10 cellular contexts compared by ENCODE assay signal in genomic region chr6:119346914-119347313, GRCh38. TPM values are rescaled to one million over a fixed set of nuclear protein-coding genes. Genes with fewer than 3 reads are reported as not detected.
DNase-seq lines count a peak whose midpoint lies in the region; ATAC-seq and TF ChIP-seq lines count a peak whose summit lies in the region.
"Had no signal": no experiment of that assay in that cellular context is flagged by ENCODE, and none has a peak within 500 bp of the region (broad histone marks: within the 10 kb centered on the region; RNA-seq: fewer than 3 reads in every experiment).

No MANE protein-coding gene starts in this region.

- H3K36me3 ChIP-seq in right atrium auricular region, result no peaks in the 10 kb centered on the region
- peaks cover 0 to 9% (median 0%) of the 10 kb centered on the region in 3 experiments for H3K36me3 ChIP-seq in naive thymus-derived CD4-positive, alpha-beta T cell (ENCODE audit: control insufficient read depth in 2 of 3, insufficient read depth in 3 of 3, low read length in 3 of 3)

- no peaks in the 10 kb centered on the region for H3K27me3 Mint-ChIP-seq in central memory CD8-positive, alpha-beta T cell
- H3K27me3 Mint-ChIP-seq in naive thymus-derived CD4-positive, alpha-beta T cell, result no peaks in the 10 kb centered on the region

- H3K27me3 ChIP-seq in right atrium auricular region, result no peaks in the 10 kb centered on the region
- no peaks in the 10 kb centered on the region for H3K27me3 ChIP-seq in naive thymus-derived CD4-positive, alpha-beta T cell (ENCODE audit: control insufficient read depth in 2 of 2, insufficient read depth in 2 of 2, low read length in 2 of 2)

- CTCF ChIA-PET in naive thymus-derived CD4-positive, alpha-beta T cell (lab: Charles Lee), result interaction anchor here (1.2 kb wide), 1 partner anchor 12 kb away, joined by 7 read pairs; no protein-coding TSS in a partner anchor

- intact Hi-C loops in Right ventricle myocardium superior (cut with DNase I), result loop anchor here (10.0 kb wide), 1 partner anchor 202 kb away; no protein-coding TSS in a partner anchor
- intact Hi-C loops in naive thymus-derived CD4-positive, alpha-beta T cell (cut with micrococcal nuclease), result loop anchor here (1.0 to 10.0 kb wide), 12 partner anchors 8 to 1862 kb away; partner anchors contain the start of genes CEP85L (in 2 of the 2), DCBLD1 (in 1 of the 2), FAM184A (in 1 of the 2) and MCM9 (in 1 of the 2)

- peak overlapping the region; percentile 92 for H3K27ac Mint-ChIP-seq in central memory CD8-positive, alpha-beta T cell (ENCODE audit: low read depth)
- peak overlapping the region; percentile 1 to 95 (median 82) for H3K27ac Mint-ChIP-seq in naive thymus-derived CD4-positive, alpha-beta T cell

- peak overlapping the region; percentile 61 to 80 for H3K4me3 ChIP-seq in right atrium auricular region
- H3K4me3 ChIP-seq in naive thymus-derived CD4-positive, alpha-beta T cell (ENCODE audit: low read length), result no peak overlapping the region

- H3K36me3 Mint-ChIP-seq in central memory CD8-positive, alpha-beta T cell (ENCODE audit: insufficient read depth), result peaks cover 13% of the 10 kb centered on the region
- peaks cover 0 to 13% (median 0%) of the 10 kb centered on the region in 5 donors for H3K36me3 Mint-ChIP-seq in naive thymus-derived CD4-positive, alpha-beta T cell

- DNase-seq in right atrium auricular region (ENCODE audit: low spot score), result no peak
- no peak for DNase-seq in Right ventricle myocardium superior
- DNase-seq in central memory CD8-positive, alpha-beta T cell (ENCODE audit: low spot score in 2 of 2), result no peak
- DNase-seq in naive thymus-derived CD4-positive, alpha-beta T cell, result no peak
- DNase-seq in islet precursor cell, result no peak
- no peak for DNase-seq in NCI-H2081 treated with DMSO at 0.1 percent for 48 hours (lab: John Stamatoyannopoulos, UW)
- DNase-seq: H7, NCI-H1436 had no signal

- peaks cover 63% of the 10 kb centered on the region for H3K4me1 Mint-ChIP-seq in central memory CD8-positive, alpha-beta T cell
- H3K4me1 Mint-ChIP-seq in naive thymus-derived CD4-positive, alpha-beta T cell, result peaks cover 8 to 66% (median 52%) of the 10 kb centered on the region in 7 donors

- TF ChIP-seq CTCF in right atrium auricular region (IDR thresholded peaks at IDR 0.05), result no peak

- H3K4me1 ChIP-seq in right atrium auricular region, result peaks cover 0 to 26% of the 10 kb centered on the region in 2 donors
- peaks cover 9 to 12% of the 10 kb centered on the region in 2 donors for H3K4me1 ChIP-seq in naive thymus-derived CD4-positive, alpha-beta T cell (ENCODE audit: control insufficient read depth in 2 of 2, insufficient read depth in 2 of 2, low read length in 2 of 2)

- no peaks in the 10 kb centered on the region for H3K9me3 Mint-ChIP-seq in central memory CD8-positive, alpha-beta T cell
- H3K9me3 Mint-ChIP-seq in naive thymus-derived CD4-positive, alpha-beta T cell, result no peaks in the 10 kb centered on the region

- H3K4me3 Mint-ChIP-seq in central memory CD8-positive, alpha-beta T cell, result peak overlapping the region; percentile 85
- H3K4me3 Mint-ChIP-seq in naive thymus-derived CD4-positive, alpha-beta T cell, result peak overlapping the region; percentile 82 to 99 (median 93)

- H3K9me3 ChIP-seq in right atrium auricular region, result no peaks in the 10 kb centered on the region
- no peaks in the 10 kb centered on the region for H3K9me3 ChIP-seq in naive thymus-derived CD4-positive, alpha-beta T cell (ENCODE audit: control insufficient read depth in 2 of 3, low read length in 3 of 3)

- POLR2A ChIA-PET in naive thymus-derived CD4-positive, alpha-beta T cell (lab: Charles Lee), result interaction anchor here (0.7 to 2.1 kb wide), 3 partner anchors 13 to 453 kb away, joined by 3 to 6 read pairs (median 3); no protein-coding TSS in a partner anchor

- ATAC-seq in Right ventricle myocardium superior (ENCODE audit: poor library complexity) (no peak), HG03442 (IDR thresholded peaks at IDR 0.05; ENCODE audit: unreplicated experiment) (no peak), GM21576 (IDR thresholded peaks at IDR 0.05; ENCODE audit: unreplicated experiment) (no peak)
- ATAC-seq in central memory CD8-positive, alpha-beta T cell (replicated peaks; ENCODE audit: extremely low read depth, poor library complexity, severe bottlenecking), result no peak
- no peak for ATAC-seq in naive thymus-derived CD4-positive, alpha-beta T cell

- peak overlapping the region; percentile 87 to 97 for H3K27ac ChIP-seq in right atrium auricular region
- peak overlapping the region; percentile 35 for H3K27ac ChIP-seq in naive thymus-derived CD4-positive, alpha-beta T cell (ENCODE audit: low read depth, low read length)

RNA-seq across cellular contexts. Expression of gene MAN1A1, which starts 2.6 kb away (rescaled TPM):
- total RNA-seq in right atrium auricular region (10 to 100 TPM; 24.8 to 35.8 TPM), Right ventricle myocardium superior (17.2 TPM)
- 10 to 100 TPM in 2 of 5 experiments, 1 to 10 TPM in 3; 8.3 to 22.3 (median 8.5) TPM for total RNA-seq in naive thymus-derived CD4-positive, alpha-beta T cell
- polyA plus RNA-seq in naive thymus-derived CD4-positive, alpha-beta T cell, result 1 to 10 TPM; 5.4 to 7.1 TPM
